Comparison of ENCODE assay signal across 34 cellular contexts in the genomic region with DNA sequence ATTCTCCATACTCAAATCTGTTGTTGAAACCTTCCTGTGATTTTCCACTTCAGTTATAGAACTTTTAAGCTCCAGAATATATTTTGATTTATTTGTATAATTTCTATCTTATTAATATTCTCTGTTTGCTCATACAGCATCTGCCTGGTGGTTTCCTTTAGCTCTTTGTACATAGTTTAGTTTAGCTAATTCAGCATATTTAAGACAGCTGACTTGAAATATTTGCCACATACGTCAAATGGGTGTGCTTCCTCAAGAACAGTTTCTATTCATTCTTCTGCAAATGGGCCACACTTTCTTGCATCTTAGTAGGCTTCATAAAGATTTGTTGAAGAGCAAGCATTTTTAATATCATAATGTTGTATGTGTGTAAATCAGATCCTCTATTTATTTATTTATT.
"Had no signal": no experiment of that assay in that cellular context is flagged by ENCODE, and none has a peak within 500 bp of the region (broad histone marks: within the 10 kb centered on the region; RNA-seq: fewer than 3 reads in every experiment).

No MANE protein-coding gene starts in this region.

- H3K27me3 ChIP-seq: adrenal gland, body of pancreas, brain microvascular endothelial cell, breast epithelium had no signal

- DNase-seq: activated B cell treated with CpG ODN at 0.5 μM for 24 hours; activated CD4-positive, alpha-beta memory T cell treated with anti-CD3 and anti-CD28 coated beads for 36 hours; activated CD4-positive, alpha-beta T cell treated with anti-CD3 and anti-CD28 coated beads for 4 hours; activated CD4-positive, alpha-beta T cell treated with anti-CD3 and anti-CD28 coated beads, Interleukin-2, amount 10 ng/mL, durations not matched to agents 24 days and 14 days; activated CD4-positive, alpha-beta T cell treated with anti-CD3 and anti-CD28 coated beads, Interleukin-2, amount 50 U/mL, for 1 hour; activated CD4-positive, alpha-beta T cell treated with anti-CD3 and anti-CD28 coated beads, Interleukin-2, amount 50 U/mL, for 4 hours; activated CD4-positive, CD25-positive, alpha-beta regulatory T cell treated with anti-CD3 and anti-CD28 coated beads, Interleukin-2, amount 50 U/mL, for 72 hours; activated CD8-positive, alpha-beta memory T cell treated with anti-CD3 and anti-CD28 coated beads, Interleukin-2, amount 50 U/mL, for 4 hours; activated CD8-positive, alpha-beta T cell treated with anti-CD3 and anti-CD28 coated beads for 36 hours; activated effector memory CD4-positive, alpha-beta T cell treated with anti-CD3 and anti-CD28 coated beads, Interleukin-2, amount 50 U/mL, for 16 hours; activated gamma-delta T cell treated with Interleukin-2 at 50 U/mL for 16 hours; activated naive CD4-positive, alpha-beta T cell; activated naive CD4-positive, alpha-beta T cell treated with anti-CD3 and anti-CD28 coated beads for 36 hours; activated naive CD4-positive, alpha-beta T cell treated with anti-CD3 and anti-CD28 coated beads, Interleukin-2, amount 50 U/mL, for 16 hours; activated naive CD8-positive, alpha-beta T cell treated with anti-CD3 and anti-CD28 coated beads for 36 hours; activated T-cell treated with anti-CD3 and anti-CD28 coated beads for 4 hours; activated T-cell treated with anti-CD3 and anti-CD28 coated beads, Interleukin-2, amount 50 U/mL, for 1 hour; activated T-cell treated with anti-CD3 and anti-CD28 coated beads, Interleukin-2, amount 50 U/mL, for 4 hours; activated T-cell treated with anti-CD3 and anti-CD28 coated beads, Interleukin-2, amount 50 U/mL, for 72 hours; adrenal gland; amniotic stem cell; aorta; body of pancreas; brain microvascular endothelial cell; central memory CD4-positive, alpha-beta T cell; cerebellar nuclear complex; T-helper 1 cell; T-helper 2 cell; T-helper 9 cell had no signal

- H3K27ac ChIP-seq: adrenal gland, body of pancreas, brain microvascular endothelial cell, breast epithelium, VCaP had no signal

- H3K4me1 ChIP-seq: adrenal gland, body of pancreas, breast epithelium had no signal

- FAIRE-seq: TTC549 had no signal

- H3K36me3 ChIP-seq: adrenal gland, brain microvascular endothelial cell, breast epithelium had no signal

- H3K9me3 ChIP-seq: adrenal gland, body of pancreas had no signal

- ATAC-seq: activated CD8-positive, alpha-beta T cell treated with anti-CD3 and anti-CD28 coated beads for 36 hours; activated naive CD4-positive, alpha-beta T cell treated with anti-CD3 and anti-CD28 coated beads, Interleukin-2, amount 50 U/mL, for 72 hours; activated T-cell treated with anti-CD3 and anti-CD28 coated beads, Interleukin-2, amount 50 U/mL, for 4 hours; activated T-cell treated with anti-CD3 and anti-CD28 coated beads, Interleukin-2, amount 50 U/mL, for 72 hours; activated T-helper 17 cell treated with anti-CD3 and anti-CD28 coated beads, Interleukin-2, amount 50 U/mL, for 72 hours; body of pancreas had no signal

- H3K4me3 ChIP-seq: adrenal gland, body of pancreas, breast epithelium had no signal
